ENCODE assay signal across 8 cellular contexts in genomic region chr11:76445122-76446084, GRCh38.
DNase-seq lines count a peak whose midpoint lies in the region; ATAC-seq, FAIRE-seq and TF ChIP-seq lines count a peak whose summit lies in the region.

No MANE protein-coding gene starts in this region.

- H3K4me3 ChIP-seq in choroid plexus epithelial cell (ENCODE audit: low read depth, low read length) = peak overlapping the region; percentile 93

- DNase-seq in NCI-H345 treated with DMSO at 0.1 percent for 48 hours (lab: John Stamatoyannopoulos, UW; ENCODE audit: unreplicated experiment) (peak; percentile 34), choroid plexus epithelial cell (ENCODE audit: low read depth) (peak; percentile 95), kidney glomerular epithelial cell (lab: John Stamatoyannopoulos, UW) (peak; percentile 88)
- peak; percentile 13 for DNase-seq in activated CD4-positive, alpha-beta T cell treated with anti-CD3 and anti-CD28 coated beads for 1 hour
- DNase-seq in stimulated activated CD4-positive, alpha-beta T cell treated with anti-CD3 and anti-CD28 coated beads, Interleukin-15, amount 100 ng/mL, for 1 hour (ENCODE audit: low read depth in 1 of 2, low spot score in 1 of 2) = peak; percentile 4 to 26

- peak; percentile 27 for FAIRE-seq in A204.1 (lab: Jason Lieb, UNC)

- ATAC-seq in GM18517 (IDR thresholded peaks at IDR 0.05; ENCODE audit: unreplicated experiment) (peak; percentile 22), HG03139 (IDR thresholded peaks at IDR 0.05; ENCODE audit: unreplicated experiment) (peak; percentile 8)

- TF ChIP-seq CTCF in choroid plexus epithelial cell (conservative IDR thresholded peaks at IDR 0.05; ENCODE audit: low read depth, low read length) = peak; percentile 41

Comparison
In these comparisons a context has a peak if more than half of its experiments do, and no peak if none do; other contexts are left out.
1. Peak in every context shown above with its lines: DNase-seq, ATAC-seq and H3K4me3 ChIP-seq.
2. DNase-seq: peak in every context shown above with its lines; median percentile 95 in choroid plexus epithelial cell; 88 in kidney glomerular epithelial cell; 34 in NCI-H345 treated with DMSO at 0.1 percent for 48 hours; 15 in stimulated activated CD4-positive, alpha-beta T cell treated with anti-CD3 and anti-CD28 coated beads, Interleukin-15, amount 100 ng/mL, for 1 hour; 13 in activated CD4-positive, alpha-beta T cell treated with anti-CD3 and anti-CD28 coated beads for 1 hour.